Comparison of ENCODE assay signal across 7 cellular contexts in genomic region chr11:57459112-57460016, GRCh38. TPM values are rescaled to one million over a fixed set of nuclear protein-coding genes. Genes with fewer than 3 reads are reported as not detected.
DNase-seq lines count a peak whose midpoint lies in the region; ATAC-seq, FAIRE-seq and TF ChIP-seq lines count a peak whose summit lies in the region.

No MANE protein-coding gene starts in this region.

- H3K4me1 Mint-ChIP-seq in central memory CD8-positive, alpha-beta T cell = peaks cover 43% of the 10 kb centered on the region
- peaks cover 27 to 40% (median 33%) of the 10 kb centered on the region in 3 donors for H3K4me1 Mint-ChIP-seq in naive B cell

- H3K36me3 ChIP-seq in HCT116 (ENCODE audit: control insufficient read depth in 1 of 2, insufficient read depth in 2 of 2, low read length in 2 of 2) = no peaks in the 10 kb centered on the region
- no peaks in the 10 kb centered on the region for H3K36me3 ChIP-seq in Panc1 (ENCODE audit: control insufficient read depth, insufficient read depth, low read length)

- no peaks in the 10 kb centered on the region for H4K20me1 ChIP-seq in HCT116 (ENCODE audit: insufficient read depth)

- no peak for TF ChIP-seq RAD21 in HCT116 (IDR thresholded peaks at IDR 0.05; ENCODE audit: low read depth)

- TF ChIP-seq CTCF in HCT116 (IDR thresholded peaks at IDR 0.05 in 2 of 3, conservative IDR thresholded peaks at IDR 0.05 in 1 of 3; ENCODE audit: borderline replicate concordance in 1 of 3, insufficient read depth in 1 of 3, low read depth in 2 of 3, low read length in 2 of 3) (no peak), Panc1 (IDR thresholded peaks at IDR 0.05) (no peak)

- H3K4me3 ChIP-seq in HCT116 (replicated peaks in 1 of 2; ENCODE audit: low read depth in 1 of 2, low read length in 2 of 2) = peak overlapping the region; percentile 65 to 68
- peak overlapping the region; percentile 2 to 50 for H3K4me3 ChIP-seq in Panc1 (ENCODE audit: low read depth in 2 of 2, low read length in 2 of 2)

- CTCF ChIA-PET in HCT116 (lab: Charles Lee) (interaction anchor here (0.6 to 3.9 kb wide), 16 partner anchors 15 to 1054 kb away, joined by 3 to 41 read pairs (median 6); partner anchors contain the start of gene UBE2L6), Panc1 (lab: Charles Lee) (interaction anchor here (0.6 to 1.7 kb wide), 9 partner anchors 9 to 182 kb away, joined by 3 to 9 read pairs (median 3); no protein-coding TSS in a partner anchor)

- H3K27me3 Mint-ChIP-seq in central memory CD8-positive, alpha-beta T cell = peaks cover 50% of the 10 kb centered on the region
- peaks cover 30 to 59% (median 47%) of the 10 kb centered on the region in 3 donors for H3K27me3 Mint-ChIP-seq in naive B cell

- no TSS peak for BruUV-seq in HCT116 (replicated peaks; lab: Mats Ljungman, UMichigan)
- BruUV-seq in Panc1 (replicated peaks; lab: Mats Ljungman, UMichigan) = no TSS peak

- FAIRE-seq in H54 (lab: Jason Lieb, UNC) = no peak

- ATAC-seq in HCT116 (no peak), Panc1 (0 out of 2 replicates have a peak, but pooled peaks have one; percentile 24), naive B cell (ENCODE audit: low read depth in 2 of 2) (peak; percentile 20 to 25), GM19035 (IDR thresholded peaks at IDR 0.05; ENCODE audit: unreplicated experiment) (no peak)
- ATAC-seq in central memory CD8-positive, alpha-beta T cell (replicated peaks; ENCODE audit: extremely low read depth, poor library complexity, severe bottlenecking) = peak; percentile 11

- H3K4me3 Mint-ChIP-seq in central memory CD8-positive, alpha-beta T cell = peak overlapping the region; percentile 77
- peak overlapping the region; percentile 85 to 97 (median 90) for H3K4me3 Mint-ChIP-seq in naive B cell

- DNase-seq in HCT116 (ENCODE audit: low read depth, low spot score) = no peak
- no peak for DNase-seq in Panc1 (ENCODE audit: low read depth, low spot score)
- DNase-seq in central memory CD8-positive, alpha-beta T cell (ENCODE audit: low spot score in 2 of 2) = no peak
- DNase-seq in naive B cell = peak; percentile 20
- no peak for DNase-seq in H54 (ENCODE audit: insufficient read length, low spot score)
- no peak for DNase-seq in NCI-H1694 treated with DMSO at 0.1 percent for 48 hours (lab: John Stamatoyannopoulos, UW)

- POLR2A ChIA-PET in HCT116 (lab: Charles Lee) (interaction anchor here (1.3 to 1.7 kb wide), 3 partner anchors 65 to 185 kb away, joined by 4 to 5 read pairs (median 4); no protein-coding TSS in a partner anchor), Panc1 (lab: Charles Lee) (interaction anchor here (0.6 kb wide), 1 partner anchor 57 kb away, joined by 3 read pairs; no protein-coding TSS in a partner anchor)

- RAD21 ChIA-PET in HCT116 (lab: Charles Lee; ENCODE audit: low non-redundant PET in 1 of 2, low total read pairs in 2 of 2, uncharacterized antibody in 2 of 2, unreplicated experiment in 2 of 2) = interaction anchor here (0.7 to 1.0 kb wide), 3 partner anchors 93 to 185 kb away, joined by 3 to 5 read pairs (median 3); no protein-coding TSS in a partner anchor

- no peak overlapping the region for H3K27ac ChIP-seq in HCT116 (ENCODE audit: low read depth, low read length)
- H3K27ac ChIP-seq in Panc1 (ENCODE audit: low read length) = no peak overlapping the region

- H3K9me2 ChIP-seq in HCT116 (ENCODE audit: insufficient read depth) = no peaks in the 10 kb centered on the region

- TF ChIP-seq POLR2A in HCT116 (IDR thresholded peaks at IDR 0.05; ENCODE audit: borderline replicate concordance, extremely low read depth, insufficient read depth, insufficient read length) (no peak), H54 (IDR thresholded peaks at IDR 0.05; ENCODE audit: low read depth, low read length) (no peak)

- peak overlapping the region; percentile 98 for H3K4me2 ChIP-seq in HCT116 (ENCODE audit: low read length)

- no peaks in the 10 kb centered on the region for H3K27me3 ChIP-seq in HCT116 (ENCODE audit: insufficient read depth, low read length)
- peaks cover 6% of the 10 kb centered on the region; the same call in 1 of the 2 replicates for H3K27me3 ChIP-seq in Panc1 (ENCODE audit: control insufficient read depth, insufficient read depth, low read length)

- H3K9me3 Mint-ChIP-seq in central memory CD8-positive, alpha-beta T cell = no peaks in the 10 kb centered on the region
- H3K9me3 Mint-ChIP-seq in naive B cell = no peaks in the 10 kb centered on the region

- peaks cover 5% of the 10 kb centered on the region for H3K36me3 Mint-ChIP-seq in central memory CD8-positive, alpha-beta T cell (ENCODE audit: insufficient read depth)
- peaks cover 0 to 8% of the 10 kb centered on the region in 2 donors for H3K36me3 Mint-ChIP-seq in naive B cell

- intact Hi-C loops in HCT116 (cut with micrococcal nuclease) = loop anchor here (5.0 kb wide), 3 partner anchors 112 to 1053 kb away; no protein-coding TSS in a partner anchor
- intact Hi-C loops in Panc1 (cut with micrococcal nuclease; ENCODE audit: unreplicated experiment) = loop anchor here (2.0 to 10.0 kb wide), 4 partner anchors 67 to 1053 kb away; partner anchors contain the start of gene YPEL4

- no peaks in the 10 kb centered on the region for H3K9me3 ChIP-seq in HCT116 (ENCODE audit: control insufficient read depth in 1 of 2, insufficient read depth in 1 of 2, low read depth in 1 of 2, low read length in 2 of 2)
- H3K9me3 ChIP-seq in Panc1 (ENCODE audit: control insufficient read depth, insufficient read depth, low read depth, low read length) = no peaks in the 10 kb centered on the region

- peak overlapping the region; percentile 57 for H3K9ac ChIP-seq in HCT116 (ENCODE audit: low read length)

- in situ Hi-C loops in Panc1 (cut with HindIII; ENCODE audit: low pct_unique_long_range_greater_than_20kb, low sequenced_read_pairs) = no loop called here

- no peak overlapping the region for H3K27ac Mint-ChIP-seq in central memory CD8-positive, alpha-beta T cell (ENCODE audit: low read depth)
- peak overlapping the region in 4 of 6 donors; percentile 30 to 90 (median 78) for H3K27ac Mint-ChIP-seq in naive B cell

- peaks cover 16 to 42% of the 10 kb centered on the region in 2 experiments; a peak in 3 of 4 replicates for H3K4me1 ChIP-seq in HCT116 (ENCODE audit: control insufficient read depth in 1 of 2, insufficient read depth in 2 of 2, low read length in 2 of 2)
- H3K4me1 ChIP-seq in Panc1 (ENCODE audit: control insufficient read depth, insufficient read depth, low read length) = peaks cover 4% of the 10 kb centered on the region; the same call in 1 of the 2 replicates

- no peaks in the 10 kb centered on the region for H3K79me2 ChIP-seq in HCT116 (ENCODE audit: insufficient read depth, low read length)

- H2AFZ ChIP-seq in HCT116 (ENCODE audit: low read depth, low read length, poor library complexity, severe bottlenecking) = peak overlapping the region; percentile 98

TF ChIP-seq in HCT116, 20 proteins besides CTCF, POLR2A, EP300 and RAD21:
- TF ChIP-seq CBX3 (IDR thresholded peaks at IDR 0.05; ENCODE audit: low read depth) = no peak
- TF ChIP-seq ELF1 (IDR thresholded peaks at IDR 0.05; ENCODE audit: borderline replicate concordance, low read depth) = no peak

RNA-seq across cellular contexts. Expression of gene RTN4RL2, which starts 1.0 kb away (rescaled TPM):
- total RNA-seq in HCT116 (2021; ENCODE audit: unreplicated experiment) (24.0 TPM), Panc1 (2021; ENCODE audit: unreplicated experiment) (0.90 TPM)
- 28.1 and 30.0 TPM in 2 replicates for polyA plus RNA-seq in HCT116 (2012)
- polyA plus RNA-seq in Panc1 (2012; ENCODE audit: insufficient read length) = 0.87 TPM
- under 1 TPM in 1 of 6 donors, not detected in 5; 0.12 TPM for polyA plus RNA-seq in naive B cell (ENCODE audit: low read depth in 6 of 6)

RNA-seq across cellular contexts. Expression of gene SLC43A3, which starts 32.4 kb away (rescaled TPM):
- 36.9 TPM for total RNA-seq in HCT116 (2021; ENCODE audit: unreplicated experiment)
- polyA plus RNA-seq in HCT116 (2012) = 16.7 and 20.8 TPM in 2 replicates
- total RNA-seq in Panc1 (2021; ENCODE audit: unreplicated experiment) = 8.6 TPM
- 7.3 TPM for polyA plus RNA-seq in Panc1 (2012; ENCODE audit: insufficient read length)
- 10 to 100 TPM; 14.5 to 20.8 (median 17.5) TPM for polyA plus RNA-seq in naive B cell (ENCODE audit: low read depth in 6 of 6)

RNA-seq across cellular contexts. Expression of gene SLC43A1, which starts 56.1 kb away (rescaled TPM):
- total RNA-seq in HCT116 (2021; ENCODE audit: unreplicated experiment) (11.8 TPM), Panc1 (2021; ENCODE audit: unreplicated experiment) (2.0 TPM)
- polyA plus RNA-seq in HCT116 (2012) = 12.9 and 13.5 TPM in 2 replicates
- polyA plus RNA-seq in Panc1 (2012; ENCODE audit: insufficient read length) = 2.9 TPM
- 10 to 100 TPM in 1 of 6 donors, 1 to 10 TPM in 5; 3.2 to 10.9 (median 4.6) TPM for polyA plus RNA-seq in naive B cell (ENCODE audit: low read depth in 6 of 6)

Comparison
In these comparisons a context has a peak if more than half of its experiments do, and no peak if none do; other contexts are left out.
1. ATAC-seq: peak in Panc1 (single experiment), central memory CD8-positive, alpha-beta T cell (single experiment) and naive B cell (2 of 2); none in HCT116 (single experiment) and GM19035 (single experiment).
2. RNA of gene RTN4RL2, which starts 1.0 kb away (total RNA-seq): 24.0 TPM in HCT116 (single experiment); 0.90 TPM in Panc1 (single experiment); every median in the first group is over 10 times any median in the second.